ENCODE assay signal across 11 cellular contexts in the genomic region with DNA sequence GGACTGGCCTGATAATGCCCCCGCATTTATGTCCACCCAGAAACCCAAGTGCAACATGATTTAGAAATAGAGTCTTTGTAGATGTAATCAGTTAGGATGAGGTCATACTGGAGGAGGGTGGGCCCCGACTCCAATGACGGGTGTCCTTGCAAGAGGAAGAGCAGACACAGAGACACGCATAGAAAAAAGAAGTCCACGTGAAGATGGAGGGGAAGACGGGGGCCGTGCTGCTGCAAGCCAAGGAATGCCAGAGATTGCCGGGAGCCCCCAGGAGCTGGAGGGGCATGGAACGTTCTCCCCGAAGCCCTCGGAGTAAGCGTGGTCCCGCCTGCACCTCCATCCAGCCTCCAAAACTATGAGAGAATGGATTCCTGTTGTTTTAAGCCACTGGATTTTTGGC.
"Had no signal": no experiment of that assay in that cellular context is flagged by ENCODE, and none has a peak within 500 bp of the region (broad histone marks: within the 10 kb centered on the region; RNA-seq: fewer than 3 reads in every experiment).

No MANE protein-coding gene starts in this region.

- H3K4me1 ChIP-seq: HAP-1 had no signal

- H3K9ac ChIP-seq: GM23248, KMS-11 had no signal

- H3K27ac ChIP-seq: GM23248, HL-60, KMS-11 had no signal

- DNase-seq: GM23248, GOT3, H7, HFFc6, IMR-90, Karpas-422, KBM-7 had no signal

- H2AFZ ChIP-seq: GM23248 had no signal

- H3K9me3 ChIP-seq: HAP-1 had no signal

- H3K4me2 ChIP-seq: KMS-11 had no signal

- H3K36me3 ChIP-seq: HAP-1 had no signal

- H3K4me3 ChIP-seq: GM23248, HAP-1 had no signal

- ATAC-seq: HCT116 had no signal
